19 cellular contexts compared by ENCODE assay signal in genomic region chr10:90051053-90051452, GRCh38.
DNase-seq lines count a peak whose midpoint lies in the region; ATAC-seq and FAIRE-seq lines count a peak whose summit lies in the region.
"Had no signal": no experiment of that assay in that cellular context is flagged by ENCODE, and none has a peak within 500 bp of the region (broad histone marks: within the 10 kb centered on the region; RNA-seq: fewer than 3 reads in every experiment).

No MANE protein-coding gene starts in this region.

- no peaks in the 10 kb centered on the region for H3K4me1 Mint-ChIP-seq in activated T-helper 17 cell treated with anti-CD3 and anti-CD28 coated beads, Interleukin-2, amount 50 U/mL, for 72 hours
- H3K4me1 Mint-ChIP-seq: activated naive CD8-positive, alpha-beta T cell treated with anti-CD3 and anti-CD28 coated beads for 36 hours had no signal

- FAIRE-seq in RCC 7860 (lab: Jason Lieb, UNC) = no peak

- H3K36me3 Mint-ChIP-seq in activated T-helper 17 cell treated with anti-CD3 and anti-CD28 coated beads, Interleukin-2, amount 50 U/mL, for 72 hours (ENCODE audit: low read depth) = no peaks in the 10 kb centered on the region
- H3K36me3 Mint-ChIP-seq: activated naive CD8-positive, alpha-beta T cell treated with anti-CD3 and anti-CD28 coated beads for 36 hours had no signal

- H3K27me3 Mint-ChIP-seq in activated T-helper 17 cell treated with anti-CD3 and anti-CD28 coated beads, Interleukin-2, amount 50 U/mL, for 72 hours = peaks cover 18% of the 10 kb centered on the region
- H3K27me3 Mint-ChIP-seq: activated B cell treated with CpG ODN at 0.5 μM for 24 hours; activated naive CD8-positive, alpha-beta T cell treated with anti-CD3 and anti-CD28 coated beads for 36 hours had no signal

- H3K36me3 ChIP-seq in BLaER1 = peaks cover 13% of the 10 kb centered on the region
- H3K36me3 ChIP-seq: brain microvascular endothelial cell, gastroesophageal sphincter, sigmoid colon had no signal

- no peaks in the 10 kb centered on the region for H4K20me1 ChIP-seq in BLaER1

- peak overlapping the region; percentile 83 for H3K4me2 ChIP-seq in BLaER1

- H3K9ac ChIP-seq in BLaER1 = peak overlapping the region; percentile 73

- no peak overlapping the region for H3K4me3 Mint-ChIP-seq in activated T-helper 17 cell treated with anti-CD3 and anti-CD28 coated beads, Interleukin-2, amount 50 U/mL, for 72 hours
- H3K4me3 Mint-ChIP-seq: activated B cell treated with CpG ODN at 0.5 μM for 24 hours; activated CD8-positive, alpha-beta T cell treated with anti-CD3 and anti-CD28 coated beads, Interleukin-2, amount 10 ng/mL, durations not matched to agents 7 days and 5 days; activated naive CD8-positive, alpha-beta T cell treated with anti-CD3 and anti-CD28 coated beads for 36 hours; HFFc6 had no signal

- no peak overlapping the region for H3K27ac Mint-ChIP-seq in activated T-helper 17 cell treated with anti-CD3 and anti-CD28 coated beads, Interleukin-2, amount 50 U/mL, for 72 hours
- H3K27ac Mint-ChIP-seq: activated B cell treated with CpG ODN at 0.5 μM for 24 hours; activated naive CD8-positive, alpha-beta T cell treated with anti-CD3 and anti-CD28 coated beads for 36 hours; HFFc6 had no signal

- DNase-seq in DMS79 (lab: John Stamatoyannopoulos, UW) (peak; percentile 37), RCC 7860 (ENCODE audit: low spot score) (no peak)
- no peak for DNase-seq in activated CD4-positive, alpha-beta T cell treated with anti-CD3 and anti-CD28 coated beads for 48 hours
- DNase-seq: activated B cell treated with CpG ODN at 0.5 μM for 24 hours; activated CD8-positive, alpha-beta T cell treated with anti-CD3 and anti-CD28 coated beads, Interleukin-2, amount 10 ng/mL, durations not matched to agents 7 days and 5 days; activated naive CD8-positive, alpha-beta T cell treated with anti-CD3 and anti-CD28 coated beads for 36 hours; brain microvascular endothelial cell; Caco-2; GF-D8; HFFc6; IMR-90; NCI-H2171 treated with DMSO at 0.1 percent for 48 hours; sigmoid colon had no signal

- peaks cover 73% of the 10 kb centered on the region for H3K4me1 ChIP-seq in BLaER1
- H3K4me1 ChIP-seq: Caco-2, gastroesophageal sphincter, sigmoid colon had no signal

- no peaks in the 10 kb centered on the region for H3K27me3 ChIP-seq in BLaER1
- H3K27me3 ChIP-seq: brain microvascular endothelial cell, gastroesophageal sphincter, sigmoid colon had no signal

- peak overlapping the region; percentile 80 for H3K27ac ChIP-seq in BLaER1
- H3K27ac ChIP-seq: brain microvascular endothelial cell, gastroesophageal sphincter, sigmoid colon had no signal

- peaks cover 41% of the 10 kb centered on the region for H3K9me3 ChIP-seq in BLaER1
- H3K9me3 ChIP-seq: Caco-2, sigmoid colon had no signal

- ATAC-seq in HG03196 (IDR thresholded peaks at IDR 0.05; ENCODE audit: unreplicated experiment) (peak; percentile 5), GM19328 (IDR thresholded peaks at IDR 0.05; ENCODE audit: unreplicated experiment) (no peak), GM18909 (IDR thresholded peaks at IDR 0.05; ENCODE audit: poor library complexity, unreplicated experiment) (no peak)
- ATAC-seq in activated T-helper 17 cell treated with anti-CD3 and anti-CD28 coated beads, Interleukin-2, amount 50 U/mL, for 72 hours (replicated peaks) = peak; percentile 7
- ATAC-seq: activated CD8-positive, alpha-beta T cell treated with anti-CD3 and anti-CD28 coated beads, Interleukin-2, amount 10 ng/mL, durations not matched to agents 7 days and 5 days; gastroesophageal sphincter had no signal

- H3K9me3 Mint-ChIP-seq in activated T-helper 17 cell treated with anti-CD3 and anti-CD28 coated beads, Interleukin-2, amount 50 U/mL, for 72 hours = no peaks in the 10 kb centered on the region

- H3K4me3 ChIP-seq in BLaER1 = peak overlapping the region; percentile 59
- H3K4me3 ChIP-seq: gastroesophageal sphincter, sigmoid colon had no signal

Comparison
In these comparisons a context has a peak if more than half of its experiments do, and no peak if none do; other contexts are left out.
1. ATAC-seq: peak in HG03196 (single experiment) and activated T-helper 17 cell treated with anti-CD3 and anti-CD28 coated beads, Interleukin-2, amount 50 U/mL, for 72 hours (single experiment); none in GM19328 (single experiment) and GM18909 (single experiment).